ENCODE assay signal across 9 cellular contexts in the genomic region with DNA sequence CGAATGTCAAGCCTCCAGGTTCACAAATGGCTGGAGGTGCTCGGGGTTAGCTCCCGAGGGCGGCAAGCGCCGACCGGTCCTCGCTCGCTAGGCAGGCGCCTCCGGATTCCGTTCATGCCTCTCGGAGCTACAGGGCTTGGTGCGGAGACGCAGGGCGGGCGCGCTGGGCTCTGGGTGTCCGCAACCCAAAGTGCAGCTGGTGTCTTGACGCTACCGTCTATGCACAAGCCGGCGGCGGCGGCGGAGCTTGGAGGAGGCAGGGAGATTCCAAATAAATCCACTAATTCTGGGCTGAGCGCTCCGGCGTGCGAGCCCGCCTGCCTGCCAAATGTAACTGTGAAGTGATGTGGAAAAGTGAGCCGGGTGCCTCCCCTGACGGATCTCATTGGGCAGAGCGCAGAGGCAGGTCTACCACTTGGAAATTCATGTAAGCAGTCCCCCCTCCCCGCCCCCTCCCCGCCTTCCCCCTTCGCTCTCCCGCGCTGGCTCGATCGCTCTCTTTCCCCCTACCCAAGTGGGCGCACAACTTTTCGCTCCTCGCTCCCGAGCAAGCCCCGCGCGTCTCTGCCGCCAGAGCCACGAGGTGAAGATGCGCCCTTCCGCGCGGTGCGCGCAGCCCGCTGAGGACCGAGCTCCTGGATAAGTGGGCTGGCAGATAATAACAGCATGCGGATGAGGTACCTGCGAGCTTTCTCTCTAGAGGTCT. TPM values are rescaled to one million over a fixed set of nuclear protein-coding genes. Genes with fewer than 3 reads are reported as not detected.
DNase-seq lines count a peak whose midpoint lies in the region; ATAC-seq, FAIRE-seq and TF ChIP-seq lines count a peak whose summit lies in the region.
"Had no signal": no experiment of that assay in that cellular context is flagged by ENCODE, and none has a peak within 500 bp of the region (broad histone marks: within the 10 kb centered on the region; RNA-seq: fewer than 3 reads in every experiment).

TSS of gene CDH8 (minus strand) at position 338 of the 706 bp plus-strand sequence. CDS start 15,035 bp downstream, outside the sequence.

- H3K36me3 ChIP-seq in MG63 (no peaks in the 10 kb centered on the region), keratinocyte (ENCODE audit: control insufficient read depth in 2 of 2, extremely low read depth in 1 of 2, insufficient read depth in 2 of 2, low read length in 2 of 2) (no peaks in the 10 kb centered on the region)
- H3K36me3 ChIP-seq: SJSA1 had no signal

- H3K36me3 Mint-ChIP-seq in stimulated activated naive B cell treated with anti-CD40 and anti-IgM and Interleukin-4, amounts not matched to agents 10 μg/mL and 1 μg/mL and 100 μg/mL, for 72 hours, result no peaks in the 10 kb centered on the region

- H3K9me1 ChIP-seq in keratinocyte (ENCODE audit: control insufficient read depth, extremely low read depth, insufficient read depth, low read length), result no peaks in the 10 kb centered on the region

- H3K79me2 ChIP-seq in keratinocyte (ENCODE audit: control insufficient read depth, insufficient read depth, low read length), result no peaks in the 10 kb centered on the region

- TF ChIP-seq CTCF in astrocyte of the cerebellum (IDR thresholded peaks at IDR 0.05; ENCODE audit: low read depth, low read length, missing control alignments), result no peak
- TF ChIP-seq CTCF in keratinocyte (optimal IDR thresholded peaks at IDR 0.05 in 1 of 3, IDR thresholded peaks at IDR 0.05 in 1 of 3, conservative IDR thresholded peaks at IDR 0.05 in 1 of 3; ENCODE audit: extremely low read depth in 1 of 3, insufficient read depth in 2 of 3, low read length in 3 of 3), result no peak
- TF ChIP-seq CTCF in D721Med (IDR thresholded peaks at IDR 0.05; ENCODE audit: insufficient read depth, missing control alignments), result no peak

- no peak within 1 kb of the TSS for H3K27ac ChIP-seq in keratinocyte (ENCODE audit: control insufficient read depth, insufficient read depth, low read length)
- H3K27ac ChIP-seq: SJSA1 had no signal

- in situ Hi-C loops in astrocyte of the cerebellum (cut with HindIII; ENCODE audit: low sequenced_read_pairs), result no loop called here

- peaks cover 43 to 56% of the 10 kb centered on the region in 2 donors for H3K27me3 Mint-ChIP-seq in stimulated activated naive B cell treated with anti-CD40 and anti-IgM and Interleukin-4, amounts not matched to agents 10 μg/mL and 1 μg/mL and 100 μg/mL, for 72 hours

- H2AFZ ChIP-seq in keratinocyte (ENCODE audit: control insufficient read depth, low read length), result peak within 1 kb of the TSS; percentile 5

- peak within 1 kb of the TSS; percentile 71 for H3K27ac Mint-ChIP-seq in stimulated activated naive B cell treated with anti-CD40 and anti-IgM and Interleukin-4, amounts not matched to agents 10 μg/mL and 1 μg/mL and 100 μg/mL, for 72 hours

- no peak within 1 kb of the TSS for H3K9ac ChIP-seq in keratinocyte (ENCODE audit: control insufficient read depth, extremely low read depth, insufficient read depth, low read length)

- peaks cover 18% of the 10 kb centered on the region for H3K27me3 ChIP-seq in MG63
- H3K27me3 ChIP-seq in keratinocyte (ENCODE audit: control insufficient read depth, extremely low read depth, insufficient read depth, low read length), result peaks cover 43% of the 10 kb centered on the region
- H3K27me3 ChIP-seq: SJSA1 had no signal

- peak within 1 kb of the TSS; percentile 66 for H3K4me2 ChIP-seq in keratinocyte (ENCODE audit: control insufficient read depth, extremely low read depth, insufficient read depth, low read depth, low read length)

- dilution Hi-C loops in keratinocyte (cut with MboI; ENCODE audit: extremely low pct_ligation_motif_present, low sequenced_read_pairs), result no loop called here

- H3K4me1 ChIP-seq in keratinocyte (ENCODE audit: control insufficient read depth, extremely low read depth, insufficient read depth, low read length), result peaks cover 22% of the 10 kb centered on the region
- H3K4me1 ChIP-seq: SJSA1 had no signal

- H3K9me3 Mint-ChIP-seq in stimulated activated naive B cell treated with anti-CD40 and anti-IgM and Interleukin-4, amounts not matched to agents 10 μg/mL and 1 μg/mL and 100 μg/mL, for 72 hours, result no peaks in the 10 kb centered on the region

- no peak within 1 kb of the TSS for H3K4me3 Mint-ChIP-seq in stimulated activated naive B cell treated with anti-CD40 and anti-IgM and Interleukin-4, amounts not matched to agents 10 μg/mL and 1 μg/mL and 100 μg/mL, for 72 hours

- H3K4me3 ChIP-seq in MG63 (peak within 1 kb of the TSS; percentile 21), astrocyte of the cerebellum (ENCODE audit: low read depth, low read length) (peak within 1 kb of the TSS; percentile 46), keratinocyte (ENCODE audit: control insufficient read depth in 2 of 3, extremely low read depth in 1 of 3, insufficient read depth in 2 of 3, low read depth in 1 of 3, low read length in 3 of 3) (peak within 1 kb of the TSS in 2 of 3 experiments; percentile 33 to 42)
- H3K4me3 ChIP-seq: SJSA1 had no signal

- H4K20me1 ChIP-seq in keratinocyte (ENCODE audit: control insufficient read depth, extremely low read depth, insufficient read depth, low read length), result no peaks in the 10 kb centered on the region

- no peak for FAIRE-seq in keratinocyte (lab: Jason Lieb, UNC)
- FAIRE-seq in D721Med (lab: Jason Lieb, UNC), result no peak

- ATAC-seq in stimulated activated naive B cell treated with anti-CD40 and anti-IgM and Interleukin-4, amounts not matched to agents 10 μg/mL and 1 μg/mL and 100 μg/mL, for 72 hours (replicated peaks), result no peak
- no peak for ATAC-seq in GM21723 (IDR thresholded peaks at IDR 0.05; ENCODE audit: unreplicated experiment)
- ATAC-seq: HCT116 had no signal

- H3K9me3 ChIP-seq in MG63 (no peaks in the 10 kb centered on the region), keratinocyte (ENCODE audit: control insufficient read depth, low read depth, low read length) (no peaks in the 10 kb centered on the region)

- H3K4me1 Mint-ChIP-seq in stimulated activated naive B cell treated with anti-CD40 and anti-IgM and Interleukin-4, amounts not matched to agents 10 μg/mL and 1 μg/mL and 100 μg/mL, for 72 hours, result no peaks in the 10 kb centered on the region

- DNase-seq in MG63 (peak; percentile 35), astrocyte of the cerebellum (ENCODE audit: low read depth) (no peak), keratinocyte (ENCODE audit: low read depth, low spot score) (no peak), D721Med (ENCODE audit: insufficient read length, low spot score) (no peak), NCI-H2107 treated with DMSO at 0.1 percent for 48 hours (lab: John Stamatoyannopoulos, UW; ENCODE audit: unreplicated experiment) (no peak)
- DNase-seq in stimulated activated naive B cell treated with anti-CD40 and anti-IgM and Interleukin-4, amounts not matched to agents 10 μg/mL and 1 μg/mL and 100 μg/mL, for 72 hours, result no peak

RNA-seq across cellular contexts. Expression of gene CDH8, which starts in this region (rescaled TPM):
- total RNA-seq in MG63 (2014; rRNA removed; shearing (Covaris generic); ENCODE audit: low replicate concordance), result not detected in 2 replicates
- polyA plus RNA-seq in keratinocyte, result 0.14 to 0.37 TPM (median 0.18 TPM) in 3 replicates
- polyA plus RNA-seq in keratinocyte (2011; ENCODE audit: low read depth), result 0.09 TPM
- polyA plus RNA-seq in keratinocyte (2011; cell fraction: cytosol; rRNA removed), result 0.06 and 0.15 TPM in 2 replicates
- 0.36 and 0.75 TPM in 2 replicates for polyA plus RNA-seq in keratinocyte (2011; cell fraction: nucleus; rRNA removed)
- 0.19 TPM in 1 of 2 replicates, not detected in the other for polyA plus RNA-seq in keratinocyte (2012; ENCODE audit: low replicate concordance)
- polyA minus RNA-seq in keratinocyte, result 1.1 to 1.8 TPM (median 1.8 TPM) in 3 replicates
- not detected for polyA minus RNA-seq in keratinocyte (2011; cell fraction: cytosol; rRNA and poly(A)+ RNA removed)
- polyA minus RNA-seq in keratinocyte (2011; cell fraction: nucleus; rRNA and poly(A)+ RNA removed), result 1.9 and 2.1 TPM in 2 replicates

Comparison
In these comparisons a context has a peak if more than half of its experiments do, and no peak if none do; other contexts are left out.
1. Peak in DNase-seq and H3K4me3 ChIP-seq in MG63; RNA of the gene not detected or under 1 TPM.